Comparison of ENCODE assay signal across 32 cellular contexts in the genomic region with DNA sequence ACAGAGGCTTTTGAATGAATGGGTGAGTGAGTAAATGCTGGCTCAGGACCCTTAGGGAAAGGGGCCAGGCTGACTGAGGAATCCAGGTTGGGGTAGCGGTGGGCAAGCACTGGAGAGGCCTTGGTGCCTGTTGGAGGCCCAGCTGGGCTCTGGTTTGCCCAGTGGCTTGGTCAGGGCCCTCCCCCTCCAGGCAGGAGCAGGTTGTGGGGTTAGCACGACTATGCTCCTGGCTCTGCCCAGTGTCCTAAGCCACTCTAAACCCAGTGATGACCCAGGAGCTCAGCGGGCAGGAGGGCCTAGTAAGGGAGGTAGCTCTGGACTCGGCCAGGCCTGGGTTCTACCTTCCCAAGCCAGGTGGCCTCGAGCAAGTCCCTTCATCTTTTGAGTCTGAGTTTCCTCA.
"Had no signal": no experiment of that assay in that cellular context is flagged by ENCODE, and none has a peak within 500 bp of the region (broad histone marks: within the 10 kb centered on the region; RNA-seq: fewer than 3 reads in every experiment).

No MANE protein-coding gene starts in this region.

- H3K27me3 ChIP-seq: adrenal gland, body of pancreas had no signal

- H3K9me3 ChIP-seq: adrenal gland, body of pancreas, esophagus squamous epithelium, gastroesophageal sphincter had no signal

- H3K36me3 Mint-ChIP-seq: activated naive CD4-positive, alpha-beta T cell treated with anti-CD3 and anti-CD28 coated beads, Interleukin-2, amount 50 U/mL, for 24 hours; activated naive CD8-positive, alpha-beta T cell treated with anti-CD3 and anti-CD28 coated beads for 36 hours had no signal

- H3K27me3 Mint-ChIP-seq: activated B cell treated with CpG ODN at 0.5 μM for 24 hours; activated CD8-positive, alpha-beta T cell treated with anti-CD3 and anti-CD28 coated beads for 36 hours; activated naive CD8-positive, alpha-beta T cell treated with anti-CD3 and anti-CD28 coated beads for 36 hours; activated naive CD8-positive, alpha-beta T cell treated with anti-CD3 and anti-CD28 coated beads, Interleukin-2, amount 50 U/mL, for 24 hours; T-helper 17 cell had no signal

- H3K36me3 ChIP-seq: adrenal gland, esophagus squamous epithelium, gastroesophageal sphincter, heart right ventricle, WERI-Rb-1 had no signal

- H3K4me3 ChIP-seq: adrenal gland, body of pancreas, esophagus squamous epithelium, gastroesophageal sphincter, heart right ventricle had no signal

- H3K4me1 Mint-ChIP-seq: activated B cell treated with CpG ODN at 0.5 μM for 24 hours; activated naive CD4-positive, alpha-beta T cell treated with anti-CD3 and anti-CD28 coated beads, Interleukin-2, amount 50 U/mL, for 24 hours; activated naive CD8-positive, alpha-beta T cell treated with anti-CD3 and anti-CD28 coated beads for 36 hours; activated naive CD8-positive, alpha-beta T cell treated with anti-CD3 and anti-CD28 coated beads, Interleukin-2, amount 50 U/mL, for 24 hours had no signal

- ATAC-seq: activated CD4-positive, CD25-positive, alpha-beta regulatory T cell treated with anti-CD3 and anti-CD28 coated beads, Interleukin-2, amount 50 U/mL, for 24 hours; activated CD8-positive, alpha-beta T cell treated with anti-CD3 and anti-CD28 coated beads for 36 hours; activated naive CD8-positive, alpha-beta T cell treated with anti-CD3 and anti-CD28 coated beads, Interleukin-2, amount 50 U/mL, for 24 hours; activated T-cell treated with anti-CD3 and anti-CD28 coated beads, Interleukin-2, amount 50 U/mL, for 4 hours; body of pancreas; gastroesophageal sphincter; heart right ventricle; T-helper 17 cell had no signal

- FAIRE-seq: colon, endometrium, endothelial cell of umbilical vein had no signal

- DNase-seq: activated B cell treated with CpG ODN at 0.5 μM for 24 hours; activated CD4-positive, alpha-beta T cell treated with anti-CD3 and anti-CD28 coated beads for 48 hours; activated CD4-positive, alpha-beta T cell treated with anti-CD3 and anti-CD28 coated beads, Interleukin-2, amount 50 U/mL, for 1 hour; activated CD4-positive, alpha-beta T cell treated with anti-CD3 and anti-CD28 coated beads, Interleukin-2, amount 50 U/mL, for 48 hours; activated CD8-positive, alpha-beta memory T cell treated with anti-CD3 and anti-CD28 coated beads for 24 hours; activated CD8-positive, alpha-beta T cell treated with anti-CD3 and anti-CD28 coated beads for 36 hours; activated effector memory CD4-positive, alpha-beta T cell treated with anti-CD3 and anti-CD28 coated beads, Interleukin-2, amount 50 U/mL, for 16 hours; activated naive CD4-positive, alpha-beta T cell treated with anti-CD3 and anti-CD28 coated beads for 36 hours; activated naive CD8-positive, alpha-beta T cell treated with anti-CD3 and anti-CD28 coated beads for 36 hours; activated naive CD8-positive, alpha-beta T cell treated with anti-CD3 and anti-CD28 coated beads, Interleukin-2, amount 50 U/mL, for 24 hours; activated T-cell treated with anti-CD3 and anti-CD28 coated beads, Interleukin-2, amount 50 U/mL, for 4 hours; adrenal gland; amygdala; aorta; body of pancreas; caudate nucleus; effector CD8-positive, alpha-beta T cell; esophagus squamous epithelium; foreskin melanocyte; heart right ventricle; T-helper 17 cell; T1000; WERI-Rb-1 had no signal

- H3K4me3 Mint-ChIP-seq: activated B cell treated with CpG ODN at 0.5 μM for 24 hours; activated CD8-positive, alpha-beta T cell treated with anti-CD3 and anti-CD28 coated beads for 36 hours; activated naive CD4-positive, alpha-beta T cell treated with anti-CD3 and anti-CD28 coated beads for 36 hours; activated naive CD4-positive, alpha-beta T cell treated with anti-CD3 and anti-CD28 coated beads, Interleukin-2, amount 50 U/mL, for 24 hours; activated naive CD8-positive, alpha-beta T cell treated with anti-CD3 and anti-CD28 coated beads for 36 hours; activated naive CD8-positive, alpha-beta T cell treated with anti-CD3 and anti-CD28 coated beads, Interleukin-2, amount 50 U/mL, for 24 hours; activated T-cell treated with anti-CD3 and anti-CD28 coated beads, Interleukin-2, amount 50 U/mL, for 4 hours; T-helper 17 cell; T-helper 2 cell treated with Interferon-gamma antibody and Interleukin-4, amounts not matched to agents 5 μg/mL and 100 μg/mL, for 36 hours had no signal

- H3K4me1 ChIP-seq: adrenal gland, body of pancreas, esophagus squamous epithelium, gastroesophageal sphincter, heart right ventricle had no signal

- H3K27ac Mint-ChIP-seq: activated B cell treated with CpG ODN at 0.5 μM for 24 hours; activated CD8-positive, alpha-beta T cell treated with anti-CD3 and anti-CD28 coated beads for 36 hours; activated naive CD4-positive, alpha-beta T cell treated with anti-CD3 and anti-CD28 coated beads for 36 hours; activated naive CD4-positive, alpha-beta T cell treated with anti-CD3 and anti-CD28 coated beads, Interleukin-2, amount 50 U/mL, for 24 hours; activated naive CD8-positive, alpha-beta T cell treated with anti-CD3 and anti-CD28 coated beads for 36 hours; activated naive CD8-positive, alpha-beta T cell treated with anti-CD3 and anti-CD28 coated beads, Interleukin-2, amount 50 U/mL, for 24 hours; activated T-helper 2 cell treated with anti-CD3 and anti-CD28 coated beads, Interferon-gamma antibody, Interleukin-2, Interleukin-4, amounts not matched to agents 10 μg/mL and 5 μg/mL and 100 μg/mL, durations not matched to agents 14 hours and 24 hours and 36 hours; T-helper 17 cell; T-helper 2 cell treated with Interferon-gamma antibody and Interleukin-4, amounts not matched to agents 5 μg/mL and 100 μg/mL, for 36 hours had no signal

- H3K9me3 Mint-ChIP-seq: activated naive CD4-positive, alpha-beta T cell treated with anti-CD3 and anti-CD28 coated beads, Interleukin-2, amount 50 U/mL, for 24 hours; activated naive CD8-positive, alpha-beta T cell treated with anti-CD3 and anti-CD28 coated beads for 36 hours; activated naive CD8-positive, alpha-beta T cell treated with anti-CD3 and anti-CD28 coated beads, Interleukin-2, amount 50 U/mL, for 24 hours had no signal

- H3K27ac ChIP-seq: adrenal gland, body of pancreas, epithelial cell of prostate, esophagus squamous epithelium, gastroesophageal sphincter, heart right ventricle, WERI-Rb-1 had no signal
